In the genomic region with DNA sequence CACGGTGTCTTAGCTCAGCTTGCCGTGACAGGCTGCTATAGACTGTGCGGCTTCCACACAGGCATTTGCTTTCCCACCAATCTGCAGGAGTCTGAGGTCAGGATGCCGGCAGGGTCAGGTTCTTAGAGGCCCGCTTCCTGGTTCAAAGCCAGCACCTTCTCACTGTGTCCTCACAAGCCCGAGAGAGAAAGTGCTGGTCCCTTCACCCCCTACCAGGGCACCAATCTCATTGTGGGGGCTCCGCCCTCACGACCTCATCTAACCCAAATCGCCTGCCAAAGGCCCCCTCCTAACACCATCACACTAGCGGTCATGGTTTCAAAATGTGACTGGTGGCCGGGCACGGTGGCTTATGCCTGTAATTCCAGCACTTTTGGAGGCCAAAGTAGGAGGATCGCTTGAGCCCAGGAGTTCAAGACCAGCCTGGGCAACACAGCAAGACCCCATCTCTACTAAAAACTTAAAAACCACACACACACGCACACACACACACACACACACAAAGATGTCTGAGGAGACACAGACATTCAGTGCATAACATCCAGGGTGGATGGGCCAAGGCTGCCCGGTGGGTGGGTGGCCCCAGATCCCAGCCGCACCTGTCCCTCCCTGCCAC, we compare ENCODE assay signal across 1 cellular context.
A peak's percentile ranks its signal among the peaks of the same experiment; 100 is the strongest.
TF ChIP-seq lines count a peak whose summit lies in the region.

No MANE protein-coding gene starts in this region.

TF ChIP-seq in HepG2, 621 proteins besides CTCF, POLR2A, EP300 and RAD21:
- peak; percentile 84 for TF ChIP-seq ZNF121 (CRISPR knock-in tag; IDR thresholded peaks at IDR 0.05)
- TF ChIP-seq, protein P1, sequence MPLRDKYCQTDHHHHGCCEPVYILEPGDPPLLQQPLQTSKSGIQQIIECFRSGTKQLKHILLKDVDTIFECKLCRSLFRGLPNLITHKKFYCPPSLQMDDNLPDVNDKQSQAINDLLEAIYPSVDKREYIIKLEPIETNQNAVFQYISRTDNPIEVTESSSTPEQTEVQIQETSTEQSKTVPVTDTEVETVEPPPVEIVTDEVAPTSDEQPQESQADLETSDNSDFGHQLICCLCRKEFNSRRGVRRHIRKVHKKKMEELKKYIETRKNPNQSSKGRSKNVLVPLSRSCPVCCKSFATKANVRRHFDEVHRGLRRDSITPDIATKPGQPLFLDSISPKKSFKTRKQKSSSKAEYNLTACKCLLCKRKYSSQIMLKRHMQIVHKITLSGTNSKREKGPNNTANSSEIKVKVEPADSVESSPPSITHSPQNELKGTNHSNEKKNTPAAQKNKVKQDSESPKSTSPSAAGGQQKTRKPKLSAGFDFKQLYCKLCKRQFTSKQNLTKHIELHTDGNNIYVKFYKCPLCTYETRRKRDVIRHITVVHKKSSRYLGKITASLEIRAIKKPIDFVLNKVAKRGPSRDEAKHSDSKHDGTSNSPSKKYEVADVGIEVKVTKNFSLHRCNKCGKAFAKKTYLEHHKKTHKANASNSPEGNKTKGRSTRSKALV (CRISPR knock-in tag; IDR thresholded peaks at IDR 0.05) = no peak
- TF ChIP-seq ZNF678 (CRISPR knock-in tag; IDR thresholded peaks at IDR 0.05) = no peak
- TF ChIP-seq, protein P2, sequence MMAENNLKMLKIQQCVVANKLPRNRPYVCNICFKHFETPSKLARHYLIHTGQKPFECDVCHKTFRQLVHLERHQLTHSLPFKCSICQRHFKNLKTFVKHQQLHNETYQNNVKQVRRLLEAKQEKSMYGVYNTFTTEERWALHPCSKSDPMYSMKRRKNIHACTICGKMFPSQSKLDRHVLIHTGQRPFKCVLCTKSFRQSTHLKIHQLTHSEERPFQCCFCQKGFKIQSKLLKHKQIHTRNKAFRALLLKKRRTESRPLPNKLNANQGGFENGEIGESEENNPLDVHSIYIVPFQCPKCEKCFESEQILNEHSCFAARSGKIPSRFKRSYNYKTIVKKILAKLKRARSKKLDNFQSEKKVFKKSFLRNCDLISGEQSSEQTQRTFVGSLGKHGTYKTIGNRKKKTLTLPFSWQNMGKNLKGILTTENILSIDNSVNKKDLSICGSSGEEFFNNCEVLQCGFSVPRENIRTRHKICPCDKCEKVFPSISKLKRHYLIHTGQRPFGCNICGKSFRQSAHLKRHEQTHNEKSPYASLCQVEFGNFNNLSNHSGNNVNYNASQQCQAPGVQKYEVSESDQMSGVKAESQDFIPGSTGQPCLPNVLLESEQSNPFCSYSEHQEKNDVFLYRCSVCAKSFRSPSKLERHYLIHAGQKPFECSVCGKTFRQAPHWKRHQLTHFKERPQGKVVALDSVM (CRISPR knock-in tag; IDR thresholded peaks at IDR 0.05) = 0 out of 2 replicates have a peak, but pooled peaks have one; percentile 53
- 0 out of 2 replicates have a peak, but pooled peaks have one; percentile 15 for TF ChIP-seq SP2 (CRISPR knock-in tag; IDR thresholded peaks at IDR 0.05)
- TF ChIP-seq, protein P3, sequence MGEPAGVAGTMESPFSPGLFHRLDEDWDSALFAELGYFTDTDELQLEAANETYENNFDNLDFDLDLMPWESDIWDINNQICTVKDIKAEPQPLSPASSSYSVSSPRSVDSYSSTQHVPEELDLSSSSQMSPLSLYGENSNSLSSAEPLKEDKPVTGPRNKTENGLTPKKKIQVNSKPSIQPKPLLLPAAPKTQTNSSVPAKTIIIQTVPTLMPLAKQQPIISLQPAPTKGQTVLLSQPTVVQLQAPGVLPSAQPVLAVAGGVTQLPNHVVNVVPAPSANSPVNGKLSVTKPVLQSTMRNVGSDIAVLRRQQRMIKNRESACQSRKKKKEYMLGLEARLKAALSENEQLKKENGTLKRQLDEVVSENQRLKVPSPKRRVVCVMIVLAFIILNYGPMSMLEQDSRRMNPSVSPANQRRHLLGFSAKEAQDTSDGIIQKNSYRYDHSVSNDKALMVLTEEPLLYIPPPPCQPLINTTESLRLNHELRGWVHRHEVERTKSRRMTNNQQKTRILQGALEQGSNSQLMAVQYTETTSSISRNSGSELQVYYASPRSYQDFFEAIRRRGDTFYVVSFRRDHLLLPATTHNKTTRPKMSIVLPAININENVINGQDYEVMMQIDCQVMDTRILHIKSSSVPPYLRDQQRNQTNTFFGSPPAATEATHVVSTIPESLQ (CRISPR knock-in tag; conservative IDR thresholded peaks at IDR 0.05) = no peak
